Comparison of ENCODE assay signal across 1 cellular context in the genomic region with DNA sequence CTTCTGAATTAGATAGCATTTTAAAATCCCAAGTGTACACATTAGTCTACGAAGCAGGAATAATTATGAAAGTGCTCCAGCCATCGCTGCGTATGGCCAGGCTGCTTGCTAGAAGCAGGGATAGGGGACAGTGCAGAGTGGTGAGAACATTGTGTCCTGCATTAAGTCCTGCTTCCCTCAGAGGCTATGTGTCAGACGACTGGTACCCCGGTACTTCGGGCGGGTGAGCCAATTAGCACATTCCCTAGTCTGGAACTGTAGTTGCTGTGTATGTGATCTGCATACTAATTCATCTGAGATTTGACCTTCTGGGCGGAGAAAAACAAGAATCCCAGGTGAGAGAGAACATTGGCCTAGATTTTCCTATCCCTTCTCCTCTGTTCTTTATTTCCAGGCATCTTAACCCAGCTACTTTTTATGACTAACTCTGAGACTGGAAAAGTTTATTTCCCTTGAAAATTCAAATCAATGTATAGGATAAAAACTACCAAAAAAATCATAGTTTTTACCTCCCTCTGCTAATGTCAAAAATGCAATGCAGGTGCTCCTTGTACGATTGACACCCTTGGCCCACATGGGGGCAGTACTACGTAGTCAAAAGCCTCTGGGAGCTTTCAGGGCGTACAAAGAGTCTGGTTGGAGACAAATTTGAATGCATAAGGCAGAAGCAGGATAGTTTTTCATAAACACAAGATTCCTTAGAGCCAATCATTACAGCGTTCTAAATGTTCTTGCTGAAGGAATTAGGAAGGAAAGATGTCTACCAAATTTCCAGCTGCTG.
TF ChIP-seq lines count a peak whose summit lies in the region.

No MANE protein-coding gene starts in this region.

TF ChIP-seq in H1, 55 proteins besides CTCF, POLR2A, EP300 and RAD21 (continued from another document):
- TF ChIP-seq TEAD4 (IDR thresholded peaks at IDR 0.05; ENCODE audit: low read depth, low read length) (no peak), SIRT6 (IDR thresholded peaks at IDR 0.05; ENCODE audit: low read length) (no peak), SAP30 (IDR thresholded peaks at IDR 0.05; ENCODE audit: insufficient read depth, insufficient replicate concordance, low read length) (no peak), GABPA (IDR thresholded peaks at IDR 0.05; ENCODE audit: borderline replicate concordance, insufficient read depth, low read length) (no peak)
